ENCODE assay signal across 9 cellular contexts in genomic region chr20:2210646-2211556, GRCh38.
A peak's percentile ranks its signal among the peaks of the same experiment; 100 is the strongest.
DNase-seq lines count a peak whose midpoint lies in the region; ATAC-seq and TF ChIP-seq lines count a peak whose summit lies in the region.
"Had no signal": no experiment of that assay in that cellular context is flagged by ENCODE, and none has a peak within 500 bp of the region (broad histone marks: within the 10 kb centered on the region; RNA-seq: fewer than 3 reads in every experiment).

No MANE protein-coding gene starts in this region.

- H3K27ac ChIP-seq in OCI-LY3 (ENCODE audit: low read length), result peak overlapping the region; percentile 36
- H3K27ac ChIP-seq: thoracic aorta had no signal

- H3K4me2 ChIP-seq in OCI-LY3 (ENCODE audit: low read length), result peak overlapping the region; percentile 21; the same call in 1 of the 2 replicates

- H3K4me1 ChIP-seq in OCI-LY3 (ENCODE audit: low read length), result peaks cover 86% of the 10 kb centered on the region

- H3K9ac ChIP-seq in OCI-LY3 (ENCODE audit: low read length), result peak overlapping the region; percentile 9; the same call in 1 of the 2 replicates

- no peaks in the 10 kb centered on the region for H3K9me3 ChIP-seq in OCI-LY3 (ENCODE audit: insufficient read depth, low read length)
- H3K9me3 ChIP-seq: thoracic aorta had no signal

- no peaks in the 10 kb centered on the region for H3K79me2 ChIP-seq in OCI-LY3 (ENCODE audit: low read length)

- TF ChIP-seq CTCF in OCI-LY3 (IDR thresholded peaks at IDR 0.05; ENCODE audit: low read depth, low read length), result no peak
- TF ChIP-seq CTCF in fibroblast of pulmonary artery (IDR thresholded peaks at IDR 0.05; ENCODE audit: low read length, missing control alignments), result no peak

- no peaks in the 10 kb centered on the region for H4K20me1 ChIP-seq in OCI-LY3 (ENCODE audit: insufficient read depth, low read length)

- no peaks in the 10 kb centered on the region; the same call in 1 of the 2 replicates for H3K27me3 ChIP-seq in OCI-LY3 (ENCODE audit: low read depth, low read length)

- DNase-seq in GM04503 (ENCODE audit: low read depth), result peak; percentile 66
- DNase-seq in fibroblast of pulmonary artery (ENCODE audit: low read depth), result peak; percentile 89
- DNase-seq in non-pigmented ciliary epithelial cell (ENCODE audit: low read depth), result peak; percentile 24
- no peak for DNase-seq in UCSD-AML1 (lab: John Stamatoyannopoulos, UW; ENCODE audit: unreplicated experiment)
- no peak for DNase-seq in cerebellar cortex (ENCODE audit: low spot score)

- H3K4me3 ChIP-seq in OCI-LY3 (ENCODE audit: low read length) (no peak overlapping the region), fibroblast of pulmonary artery (replicated peaks; ENCODE audit: low read depth, low read length) (no peak overlapping the region)
- H3K4me3 ChIP-seq: thoracic aorta had no signal

- no peak overlapping the region for H2AFZ ChIP-seq in OCI-LY3 (ENCODE audit: low read depth, low read length)

- ATAC-seq in HG03139 (IDR thresholded peaks at IDR 0.05; ENCODE audit: unreplicated experiment) (no peak), HG03280 (IDR thresholded peaks at IDR 0.05; ENCODE audit: unreplicated experiment) (no peak)

- no peaks in the 10 kb centered on the region for H3K36me3 ChIP-seq in OCI-LY3 (replicated peaks; ENCODE audit: low read depth, low read length)
- H3K36me3 ChIP-seq: thoracic aorta had no signal

Comparison
In these comparisons a context has a peak if more than half of its experiments do, and no peak if none do; other contexts are left out.
1. DNase-seq: peak in GM04503 (single experiment), fibroblast of pulmonary artery (single experiment) and non-pigmented ciliary epithelial cell (single experiment); none in UCSD-AML1 (single experiment) and cerebellar cortex (single experiment).